ENCODE assay signal across 8 cellular contexts in genomic region chr4:2963185-2964076, GRCh38. TPM values are rescaled to one million over a fixed set of nuclear protein-coding genes. Genes with fewer than 3 reads are reported as not detected.
DNase-seq lines count a peak whose midpoint lies in the region; ATAC-seq and TF ChIP-seq lines count a peak whose summit lies in the region.

GRK4 (plus strand) TSS chr4:2963571; CDS start chr4:2964071, 500 bp downstream.
NOP14 (minus strand) TSS chr4:2963406; CDS start chr4:2963319, 87 bp downstream.

- no peaks in the 10 kb centered on the region for H3K9me3 ChIP-seq in HAP-1
- H3K9me3 ChIP-seq in neural cell (ENCODE audit: low read length), result no peaks in the 10 kb centered on the region

- H3K27me3 ChIP-seq in HAP-1 (ENCODE audit: low read depth), result no peaks in the 10 kb centered on the region
- no peaks in the 10 kb centered on the region for H3K27me3 ChIP-seq in neural cell (ENCODE audit: insufficient read depth, low read depth, low read length)

- no peaks in the 10 kb centered on the region for H3K9me2 ChIP-seq in neural cell (ENCODE audit: insufficient read depth, low read length)

- TF ChIP-seq POLR2A in Raji (IDR thresholded peaks at IDR 0.05; ENCODE audit: insufficient read depth, low read depth, low read length), result peak; percentile 88

- peak; percentile 49 for TF ChIP-seq RAD21 in neural cell (conservative IDR thresholded peaks at IDR 0.05)

- peak within 1 kb of the TSS; percentile 56 for H3K4me3 ChIP-seq in HAP-1
- H3K4me3 ChIP-seq in fibroblast of villous mesenchyme (ENCODE audit: low read depth, low read length), result peak within 1 kb of the TSS; percentile 89
- H3K4me3 ChIP-seq in neural cell (ENCODE audit: low read length), result peak within 1 kb of the TSS; percentile 97

- H3F3A ChIP-seq in neural cell (ENCODE audit: insufficient read depth, low read length, poor library complexity, severe bottlenecking), result no peaks in the 10 kb centered on the region

- DNase-seq in GDM1 (lab: John Stamatoyannopoulos, UW) (peak; percentile 98), HAP-1 (ENCODE audit: low spot score in 2 of 2) (peak; percentile 97 to 99), M059J (ENCODE audit: low read depth) (peak; percentile 97), activated gamma-delta T cell (lab: John Stamatoyannopoulos, UW) (peak; percentile 98), fibroblast of villous mesenchyme (ENCODE audit: low read depth) (peak; percentile 99)
- DNase-seq in stimulated activated naive CD8-positive, alpha-beta T cell treated with anti-CD3 and anti-CD28 coated beads, Interleukin-15, amount 100 ng/mL, for 72 hours, result peak; percentile 96 to 98

- peak within 1 kb of the TSS; percentile 80 for H3K9ac ChIP-seq in neural cell (ENCODE audit: low read length)

- peak within 1 kb of the TSS; percentile 96 to 97 for H3K27ac Mint-ChIP-seq in stimulated activated naive CD8-positive, alpha-beta T cell treated with anti-CD3 and anti-CD28 coated beads, Interleukin-15, amount 100 ng/mL, for 72 hours

- peaks cover 15% of the 10 kb centered on the region for H3K79me2 ChIP-seq in neural cell (replicated peaks; ENCODE audit: insufficient read depth, low read length)

- peaks cover 50% of the 10 kb centered on the region for H3K4me1 Mint-ChIP-seq in stimulated activated naive CD8-positive, alpha-beta T cell treated with anti-CD3 and anti-CD28 coated beads, Interleukin-15, amount 100 ng/mL, for 72 hours

- peak; percentile 31 for TF ChIP-seq EP300 in neural cell (conservative IDR thresholded peaks at IDR 0.05; ENCODE audit: poor library complexity, severe bottlenecking)

- no peaks in the 10 kb centered on the region for H3K27me3 Mint-ChIP-seq in stimulated activated naive CD8-positive, alpha-beta T cell treated with anti-CD3 and anti-CD28 coated beads, Interleukin-15, amount 100 ng/mL, for 72 hours

- TF ChIP-seq CTCF in fibroblast of villous mesenchyme (IDR thresholded peaks at IDR 0.05; ENCODE audit: insufficient read depth, low read depth, low read length) (peak; percentile 28), neural cell (IDR thresholded peaks at IDR 0.05; ENCODE audit: poor library complexity, severe bottlenecking) (peak; percentile 75)

- H3K36me3 ChIP-seq in HAP-1 (replicated peaks) (peaks cover 24% of the 10 kb centered on the region), neural cell (ENCODE audit: insufficient read depth, low read length) (no peaks in the 10 kb centered on the region)

- H3K27ac ChIP-seq in neural cell (ENCODE audit: low read length), result peak within 1 kb of the TSS; percentile 72

- in situ Hi-C loops in HAP-1 (cut with MboI; ENCODE audit: low sequenced_read_pairs), result no loop called here

- H3K9me3 Mint-ChIP-seq in stimulated activated naive CD8-positive, alpha-beta T cell treated with anti-CD3 and anti-CD28 coated beads, Interleukin-15, amount 100 ng/mL, for 72 hours, result no peaks in the 10 kb centered on the region

- peaks cover 10% of the 10 kb centered on the region for H3K4me1 ChIP-seq in HAP-1

- peak within 1 kb of the TSS; percentile 68 for H2AFZ ChIP-seq in neural cell (ENCODE audit: low read depth, low read length)

- H4K20me1 ChIP-seq in neural cell (ENCODE audit: insufficient read depth), result no peaks in the 10 kb centered on the region

- H3K4me2 ChIP-seq in neural cell (ENCODE audit: low read length), result peak within 1 kb of the TSS; percentile 89

- H3K4me3 Mint-ChIP-seq in stimulated activated naive CD8-positive, alpha-beta T cell treated with anti-CD3 and anti-CD28 coated beads, Interleukin-15, amount 100 ng/mL, for 72 hours, result peak within 1 kb of the TSS; percentile 86 to 88

- ATAC-seq in stimulated activated naive CD8-positive, alpha-beta T cell treated with anti-CD3 and anti-CD28 coated beads, Interleukin-15, amount 100 ng/mL, for 72 hours, result peak; percentile 90

TF ChIP-seq in neural cell, 6 proteins besides CTCF, POLR2A, EP300 and RAD21:
- TF ChIP-seq SMC3 (conservative IDR thresholded peaks at IDR 0.05; ENCODE audit: poor library complexity) (peak; percentile 45), TAF1 (IDR thresholded peaks at IDR 0.05; ENCODE audit: low read depth) (peak; percentile 74), REST (IDR thresholded peaks at IDR 0.05; ENCODE audit: borderline replicate concordance) (peak; percentile 54), POLR2AphosphoS5 (IDR thresholded peaks at IDR 0.05) (peak; percentile 62), MXI1 (conservative IDR thresholded peaks at IDR 0.05; ENCODE audit: poor library complexity, severe bottlenecking) (peak; percentile 98), EZH2 (IDR thresholded peaks at IDR 0.05; ENCODE audit: borderline replicate concordance, insufficient read depth, low read length, poor library complexity, severe bottlenecking) (no peak)

RNA-seq across cellular contexts. Expression of gene GRK4, which starts in this region (rescaled TPM):
- 0.74 and 2.5 TPM in 2 replicates for total RNA-seq in M059J (2014; rRNA removed; shearing (Covaris generic))
- total RNA-seq in fibroblast of villous mesenchyme, result 6.4 and 7.3 TPM in 2 replicates
- 17.4 and 21.3 TPM in 2 replicates for polyA plus RNA-seq in neural cell
- polyA minus RNA-seq in neural cell, result 29.5 and 32.9 TPM in 2 replicates

RNA-seq across cellular contexts. Expression of gene NOP14, which starts in this region (rescaled TPM):
- total RNA-seq in M059J (2014; rRNA removed; shearing (Covaris generic)), result 12.3 and 18.0 TPM in 2 replicates
- 19.3 and 26.3 TPM in 2 replicates for total RNA-seq in fibroblast of villous mesenchyme
- 5.5 and 6.3 TPM in 2 replicates for polyA plus RNA-seq in neural cell
- polyA minus RNA-seq in neural cell, result 11.2 and 13.4 TPM in 2 replicates

Comparison
In these comparisons a context has a peak if more than half of its experiments do, and no peak if none do; other contexts are left out.
1. Peak in every context shown above with its lines: DNase-seq, ATAC-seq, H3K4me3 ChIP-seq and H3K27ac ChIP-seq.